In genomic region chr11:75576017-75576416, GRCh38 we compare ENCODE assay signal across 16 cellular contexts. TPM values are rescaled to one million over a fixed set of nuclear protein-coding genes. Genes with fewer than 3 reads are reported as not detected.
DNase-seq lines count a peak whose midpoint lies in the region; ATAC-seq and TF ChIP-seq lines count a peak whose summit lies in the region.
"Had no signal": no experiment of that assay in that cellular context is flagged by ENCODE, and none has a peak within 500 bp of the region (broad histone marks: within the 10 kb centered on the region; RNA-seq: fewer than 3 reads in every experiment).

No MANE protein-coding gene starts in this region.

- 0 out of 4 replicates have a peak overlapping the region, but pooled peaks of 1 of the 2 experiments have one; percentile 4 for H4K8ac ChIP-seq in IMR-90 (ENCODE audit: low read depth in 2 of 2, low read length in 2 of 2)
- no peak overlapping the region for H4K8ac ChIP-seq in trophoblast cell (ENCODE audit: low read depth, low read length)

- no peak for TF ChIP-seq POLR2A in IMR-90 (IDR thresholded peaks at IDR 0.05; ENCODE audit: low read depth, low read length)

- peak overlapping the region; percentile 22 for H2AK9ac ChIP-seq in IMR-90 (replicated peaks; ENCODE audit: low read depth, low read length, poor library complexity)

- peaks cover 17 to 31% of the 10 kb centered on the region in 2 experiments for H3K79me1 ChIP-seq in IMR-90 (ENCODE audit: low read depth in 1 of 2, low read length in 2 of 2)
- no peaks in the 10 kb centered on the region for H3K79me1 ChIP-seq in trophoblast cell (ENCODE audit: low read length)

- no peak overlapping the region for H4K91ac ChIP-seq in IMR-90 (ENCODE audit: insufficient read depth, low read depth, low read length)
- H4K91ac ChIP-seq in trophoblast cell (ENCODE audit: low read depth, low read length): no peak overlapping the region

- no peaks in the 10 kb centered on the region for H3K9me3 ChIP-seq in IMR-90 (ENCODE audit: control insufficient read depth, insufficient read depth, low read length)
- no peaks in the 10 kb centered on the region for H3K9me3 ChIP-seq in neural progenitor cell (ENCODE audit: low read depth)
- H3K9me3 ChIP-seq in upper lobe of right lung: no peaks in the 10 kb centered on the region
- H3K9me3 ChIP-seq in mucosa of descending colon: no peaks in the 10 kb centered on the region
- H3K9me3 ChIP-seq in trophoblast cell (ENCODE audit: insufficient read depth, low read depth, low read length): no peaks in the 10 kb centered on the region
- H3K9me3 ChIP-seq: heart left ventricle had no signal

- H2AFZ ChIP-seq in IMR-90 (replicated peaks; ENCODE audit: low read length, poor library complexity) (no peak overlapping the region), neural progenitor cell (replicated peaks) (no peak overlapping the region), trophoblast cell (ENCODE audit: insufficient read depth, low read length, poor library complexity) (no peak overlapping the region)
- H2AFZ ChIP-seq: PC-9 had no signal

- dilution Hi-C loops in IMR-90 (cut with HindIII; ENCODE audit: low sequenced_read_pairs, unreplicated experiment): no loop called here

- no peaks in the 10 kb centered on the region for H3K27me3 ChIP-seq in IMR-90 (ENCODE audit: control insufficient read depth, insufficient read depth, low read length)
- no peaks in the 10 kb centered on the region for H3K27me3 ChIP-seq in neural progenitor cell
- no peaks in the 10 kb centered on the region for H3K27me3 ChIP-seq in upper lobe of right lung
- H3K27me3 ChIP-seq in trophoblast cell (ENCODE audit: insufficient read depth, low read length): no peaks in the 10 kb centered on the region
- H3K27me3 ChIP-seq: heart left ventricle had no signal

- no peak overlapping the region for H2BK15ac ChIP-seq in IMR-90 (ENCODE audit: low read depth, low read length)

- 50% methylated on average over 3 of the region's 6 CpGs; no CpG with 5 or more reads in 1 of the 2 experiments for whole genome bisulfite sequencing in IMR-90 (ENCODE audit: extremely low coverage in 2 of 2, insufficient read length in 1 of 2), 2 experiments
- no CpG with 5 or more reads among the region's 6 CpGs for WGBS in trophoblast cell (ENCODE audit: extremely low coverage, insufficient coverage, insufficient read length)

- H4K12ac ChIP-seq in trophoblast cell (ENCODE audit: low read depth, low read length): no peak overlapping the region

- H2BK20ac ChIP-seq in IMR-90 (ENCODE audit: low read depth, low read length): no peak overlapping the region

- no peak for TF ChIP-seq RAD21 in IMR-90 (IDR thresholded peaks at IDR 0.05; ENCODE audit: low read length)

- H3K27me3 Mint-ChIP-seq in chondrocyte (ENCODE audit: low read depth): no peaks in the 10 kb centered on the region
- H3K27me3 Mint-ChIP-seq in neural progenitor cell (ENCODE audit: insufficient read depth, low read depth): peaks cover 12% of the 10 kb centered on the region
- H3K27me3 Mint-ChIP-seq: activated naive CD8-positive, alpha-beta T cell treated with anti-CD3 and anti-CD28 coated beads for 36 hours; activated T-helper 17 cell treated with anti-CD3 and anti-CD28 coated beads, Interleukin-2, amount 50 U/mL, for 72 hours had no signal

- no peak overlapping the region for H3K18ac ChIP-seq in IMR-90 (ENCODE audit: low read depth, low read length)
- H3K18ac ChIP-seq in trophoblast cell (ENCODE audit: low read length): no peak overlapping the region

- H3K4ac ChIP-seq in IMR-90 (ENCODE audit: low read depth, low read length): no peak overlapping the region; the same call in 1 of the 2 replicates
- H3K4ac ChIP-seq in trophoblast cell (ENCODE audit: low read depth, low read length): no peak overlapping the region

- H3F3A ChIP-seq in neural progenitor cell (ENCODE audit: low read depth): peaks cover 47% of the 10 kb centered on the region

- peak overlapping the region; percentile 87 for H3K27ac Mint-ChIP-seq in chondrocyte (ENCODE audit: unreplicated experiment)
- H3K27ac Mint-ChIP-seq in neural progenitor cell: peak overlapping the region; percentile 98
- H3K27ac Mint-ChIP-seq: activated CD4-positive, alpha-beta T cell treated with anti-CD3 and anti-CD28 coated beads, Interleukin-2, amount 10 ng/mL, durations not matched to agents 24 days and 14 days; activated naive CD8-positive, alpha-beta T cell treated with anti-CD3 and anti-CD28 coated beads for 36 hours; activated T-helper 17 cell treated with anti-CD3 and anti-CD28 coated beads, Interleukin-2, amount 50 U/mL, for 72 hours had no signal

- DNase-seq in IMR-90 (no peak), chondrocyte (ENCODE audit: low spot score) (no peak), neural progenitor cell (ENCODE audit: low spot score) (no peak), upper lobe of right lung (no peak), mucosa of descending colon (no peak), trophoblast cell (no peak)
- DNase-seq: activated CD4-positive, alpha-beta T cell treated with anti-CD3 and anti-CD28 coated beads, Interleukin-2, amount 10 ng/mL, durations not matched to agents 24 days and 14 days; NCI-H774; stimulated activated CD8-positive, alpha-beta memory T cell treated with anti-CD3 and anti-CD28 coated beads, Interleukin-4, amount 100 ng/mL, for 48 hours; T-helper 1 cell had no signal

- peaks cover 25% of the 10 kb centered on the region for H3K4me1 Mint-ChIP-seq in chondrocyte (ENCODE audit: low read depth)
- peaks cover 11% of the 10 kb centered on the region for H3K4me1 Mint-ChIP-seq in neural progenitor cell
- H3K4me1 Mint-ChIP-seq: activated T-helper 17 cell treated with anti-CD3 and anti-CD28 coated beads, Interleukin-2, amount 50 U/mL, for 72 hours had no signal

- ATAC-seq in IMR-90 (ENCODE audit: low read depth): peak; percentile 1
- no peak for ATAC-seq in upper lobe of right lung
- ATAC-seq in GM21825 (IDR thresholded peaks at IDR 0.05; ENCODE audit: unreplicated experiment): no peak
- no peak for ATAC-seq in mucosa of descending colon
- ATAC-seq: activated T-helper 17 cell treated with anti-CD3 and anti-CD28 coated beads, Interleukin-2, amount 50 U/mL, for 72 hours had no signal

- H3K14ac ChIP-seq in IMR-90 (replicated peaks; ENCODE audit: low read depth, low read length) (no peak overlapping the region), trophoblast cell (ENCODE audit: low read length) (no peak overlapping the region)

- no peak overlapping the region for H2BK5ac ChIP-seq in IMR-90 (ENCODE audit: low read depth, low read length, poor library complexity, severe bottlenecking)
- H2BK5ac ChIP-seq in trophoblast cell (ENCODE audit: low read depth, low read length, poor library complexity): no peak overlapping the region

- H3K4me2 ChIP-seq in IMR-90 (ENCODE audit: low read depth, low read length) (no peak overlapping the region), neural progenitor cell (no peak overlapping the region), trophoblast cell (ENCODE audit: low read length) (no peak overlapping the region)

- H2AK5ac ChIP-seq in IMR-90 (ENCODE audit: low read depth, low read length) (peak overlapping the region; percentile 29), trophoblast cell (ENCODE audit: low read length) (no peak overlapping the region)

- BruUV-seq in IMR-90 (replicated peaks; lab: Mats Ljungman, UMichigan): no TSS peak

- H3K23ac ChIP-seq in IMR-90 (ENCODE audit: low read depth, low read length) (no peak overlapping the region), trophoblast cell (ENCODE audit: low read length) (no peak overlapping the region)

- H3K27ac ChIP-seq in IMR-90 (ENCODE audit: insufficient read depth, low read length): peak overlapping the region; percentile 8; the same call in 1 of the 2 replicates
- H3K27ac ChIP-seq in neural progenitor cell: no peak overlapping the region
- peak overlapping the region; percentile 70 for H3K27ac ChIP-seq in upper lobe of right lung
- no peak overlapping the region for H3K27ac ChIP-seq in trophoblast cell (ENCODE audit: low read depth, low read length)
- H3K27ac ChIP-seq: PC-9 had no signal

- TF ChIP-seq CTCF in IMR-90 (conservative IDR thresholded peaks at IDR 0.05; ENCODE audit: low read depth, low read length) (no peak), chondrocyte (IDR thresholded peaks at IDR 0.05) (no peak), neural progenitor cell (IDR thresholded peaks at IDR 0.05) (no peak), upper lobe of right lung (IDR thresholded peaks at IDR 0.05) (no peak), mucosa of descending colon (IDR thresholded peaks at IDR 0.05) (no peak)

- H3K4me1 ChIP-seq in IMR-90 (ENCODE audit: control insufficient read depth, insufficient read depth, low read length) (peaks cover 2% of the 10 kb centered on the region; the same call in 1 of the 2 replicates), neural progenitor cell (no peaks in the 10 kb centered on the region), upper lobe of right lung (peaks cover 14% of the 10 kb centered on the region), mucosa of descending colon (ENCODE audit: low read depth) (peaks cover 6% of the 10 kb centered on the region), trophoblast cell (ENCODE audit: control insufficient read depth in 1 of 2, insufficient read depth in 2 of 2, low read length in 2 of 2) (peaks cover 2 to 8% of the 10 kb centered on the region in 2 experiments)

- H3K4me3 Mint-ChIP-seq in chondrocyte (ENCODE audit: unreplicated experiment) (no peak overlapping the region), neural progenitor cell (peak overlapping the region; percentile 2)
- H3K4me3 Mint-ChIP-seq: activated CD4-positive, alpha-beta T cell treated with anti-CD3 and anti-CD28 coated beads, Interleukin-2, amount 10 ng/mL, durations not matched to agents 24 days and 14 days; activated naive CD8-positive, alpha-beta T cell treated with anti-CD3 and anti-CD28 coated beads for 36 hours; activated T-helper 17 cell treated with anti-CD3 and anti-CD28 coated beads, Interleukin-2, amount 50 U/mL, for 72 hours; brain had no signal

- no peak overlapping the region for H2BK12ac ChIP-seq in trophoblast cell (ENCODE audit: low read length)

- H3K36me3 Mint-ChIP-seq in chondrocyte (ENCODE audit: low read depth) (peaks cover 17% of the 10 kb centered on the region), neural progenitor cell (peaks cover 11% of the 10 kb centered on the region)
- H3K36me3 Mint-ChIP-seq: activated naive CD8-positive, alpha-beta T cell treated with anti-CD3 and anti-CD28 coated beads for 36 hours had no signal

- H3K9me3 Mint-ChIP-seq in chondrocyte (ENCODE audit: low read depth) (no peaks in the 10 kb centered on the region), neural progenitor cell (no peaks in the 10 kb centered on the region)
- H3K9me3 Mint-ChIP-seq: activated CD4-positive, alpha-beta T cell treated with anti-CD3 and anti-CD28 coated beads, Interleukin-2, amount 10 ng/mL, durations not matched to agents 24 days and 14 days; activated naive CD8-positive, alpha-beta T cell treated with anti-CD3 and anti-CD28 coated beads for 36 hours; activated T-helper 17 cell treated with anti-CD3 and anti-CD28 coated beads, Interleukin-2, amount 50 U/mL, for 72 hours had no signal

- H4K20me1 ChIP-seq in IMR-90 (ENCODE audit: insufficient read depth, low read length) (peaks cover 56% of the 10 kb centered on the region), neural progenitor cell (ENCODE audit: low read depth) (no peaks in the 10 kb centered on the region)

- POLR2A ChIA-PET in IMR-90 (lab: Charles Lee; ENCODE audit: unreplicated experiment): interaction anchor here (1.6 to 2.0 kb wide), 3 partner anchors 12 to 18 kb away, joined by 4 to 8 read pairs (median 8); partner anchors contain the start of gene SERPINH1

- H3K4me3 ChIP-seq in IMR-90 (ENCODE audit: insufficient read depth, low read depth, low read length) (no peak overlapping the region), neural progenitor cell (no peak overlapping the region), upper lobe of right lung (no peak overlapping the region), mucosa of descending colon (no peak overlapping the region), trophoblast cell (ENCODE audit: low read depth, low read length) (no peak overlapping the region)
- H3K4me3 ChIP-seq: heart left ventricle, PC-9 had no signal

- H2BK120ac ChIP-seq in IMR-90 (ENCODE audit: low read depth, low read length) (no peak overlapping the region), trophoblast cell (ENCODE audit: insufficient read depth, low read length, poor library complexity) (no peak overlapping the region)

- H3K36me3 ChIP-seq in IMR-90 (ENCODE audit: control insufficient read depth, insufficient read depth, low read length) (peaks cover 40% of the 10 kb centered on the region), neural progenitor cell (no peaks in the 10 kb centered on the region), upper lobe of right lung (peaks cover 26% of the 10 kb centered on the region), mucosa of descending colon (ENCODE audit: low read depth) (no peaks in the 10 kb centered on the region), trophoblast cell (ENCODE audit: control insufficient read depth in 1 of 2, insufficient read depth in 2 of 2, low read length in 2 of 2) (peaks cover 26 to 33% of the 10 kb centered on the region in 2 experiments)

- no peaks in the 10 kb centered on the region for H3K9me1 ChIP-seq in IMR-90 (ENCODE audit: insufficient read depth, low read length)

- H4K5ac ChIP-seq in IMR-90 (ENCODE audit: low read depth, low read length): no peak overlapping the region

- H3K79me2 ChIP-seq in neural progenitor cell (ENCODE audit: low read depth) (no peaks in the 10 kb centered on the region), trophoblast cell (ENCODE audit: control insufficient read depth, insufficient read depth, low read length, poor library complexity) (no peaks in the 10 kb centered on the region)

- CTCF ChIA-PET in IMR-90 (lab: Yijun Ruan, JAX): interaction anchor here (0.6 to 1.8 kb wide), 5 partner anchors 11 to 1046 kb away, joined by 3 to 9 read pairs (median 5); no protein-coding TSS in a partner anchor

- H3K56ac ChIP-seq in IMR-90 (ENCODE audit: extremely low read depth, insufficient read depth, low read length): no peak overlapping the region

- in situ Hi-C loops in IMR-90 (cut with MboI; ENCODE audit: low sequenced_read_pairs): no loop called here

- H3K9ac ChIP-seq in IMR-90 (ENCODE audit: low read depth, low read length) (no peak overlapping the region), neural progenitor cell (no peak overlapping the region), trophoblast cell (ENCODE audit: low read length) (no peak overlapping the region)

- intact Hi-C loops in IMR-90 (cut with micrococcal nuclease): no loop called here
- intact Hi-C loops in upper lobe of right lung (cut with DNase I): no loop called here
- intact Hi-C loops in mucosa of descending colon (cut with DNase I, micrococcal nuclease): no loop called here

RNA-seq across cellular contexts. Expression of gene SERPINH1, which starts 14.0 kb away (rescaled TPM):
- total RNA-seq in IMR-90 (2012; rRNA removed) (772 and 841 TPM in 2 replicates), chondrocyte (1,000 to 1,204 TPM (median 1,170 TPM) in 3 replicates), neural progenitor cell (ENCODE audit: low replicate concordance) (219 and 589 TPM in 2 replicates), upper lobe of right lung (152 TPM), mucosa of descending colon (10 to 100 TPM; 44.1 to 87.0 (median 50.5) TPM)
- polyA plus RNA-seq in IMR-90 (2012; rRNA removed): 1,857 and 1,944 TPM in 2 replicates
- 823 and 2,639 TPM in 2 replicates for polyA plus RNA-seq in IMR-90 (2012; cell fraction: cytosol; rRNA removed)
- 597 and 1,651 TPM in 2 replicates for polyA plus RNA-seq in IMR-90 (2012; cell fraction: nucleus; rRNA removed; ENCODE audit: low replicate concordance)
- polyA plus RNA-seq in trophoblast cell (2013): 413 and 416 TPM in 2 replicates

RNA-seq across cellular contexts. Expression of gene GDPD5, which starts 50.3 kb away (rescaled TPM):
- 1.7 and 2.0 TPM in 2 replicates for total RNA-seq in IMR-90 (2012; rRNA removed)
- 7.9 and 8.2 TPM in 2 replicates for polyA plus RNA-seq in IMR-90 (2012; rRNA removed)
- 4.1 and 7.5 TPM in 2 replicates for polyA plus RNA-seq in IMR-90 (2012; cell fraction: cytosol; rRNA removed)
- 25.1 and 54.1 TPM in 2 replicates for polyA plus RNA-seq in IMR-90 (2012; cell fraction: nucleus; rRNA removed; ENCODE audit: low replicate concordance)
- total RNA-seq in chondrocyte: 8.9 to 12.6 TPM (median 11.3 TPM) in 3 replicates
- 11.3 and 32.7 TPM in 2 replicates for total RNA-seq in neural progenitor cell (ENCODE audit: low replicate concordance)
- 19.3 TPM for total RNA-seq in upper lobe of right lung
- 1 to 10 TPM; 3.0 to 7.7 (median 4.6) TPM for total RNA-seq in mucosa of descending colon
- 15.7 and 17.4 TPM in 2 replicates for polyA plus RNA-seq in trophoblast cell (2013)

Comparison
In these comparisons a context has a peak if more than half of its experiments do, and no peak if none do; other contexts are left out.
1. H3K27ac ChIP-seq: peak in IMR-90 (single experiment) and upper lobe of right lung (single experiment); none in neural progenitor cell (single experiment) and trophoblast cell (single experiment).